In the genomic region with DNA sequence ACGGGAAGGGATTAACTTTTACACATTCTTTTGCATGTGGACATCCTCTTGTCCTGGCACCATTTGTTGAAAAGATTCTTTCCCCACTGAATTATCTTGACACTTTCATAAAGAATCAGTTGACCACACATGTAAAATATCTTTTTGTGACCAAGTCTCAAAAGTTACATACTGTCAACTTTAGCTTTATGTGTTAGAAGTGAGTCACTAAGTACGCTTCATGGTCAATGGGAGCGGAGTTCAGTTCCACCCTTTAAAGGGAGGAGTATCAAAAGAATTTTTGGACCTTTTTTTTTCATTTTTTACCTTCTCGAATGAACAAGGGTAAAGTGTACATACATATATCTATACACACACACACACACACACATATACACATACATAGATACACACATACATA, we compare ENCODE assay signal across 28 cellular contexts. TPM values are rescaled to one million over a fixed set of nuclear protein-coding genes. Genes with fewer than 3 reads are reported as not detected.
DNase-seq lines count a peak whose midpoint lies in the region; ATAC-seq, FAIRE-seq and TF ChIP-seq lines count a peak whose summit lies in the region.
"Had no signal": no experiment of that assay in that cellular context is flagged by ENCODE, and none has a peak within 500 bp of the region (broad histone marks: within the 10 kb centered on the region; RNA-seq: fewer than 3 reads in every experiment).

No MANE protein-coding gene starts in this region.

- H3K9ac ChIP-seq in PC-3 (ENCODE audit: low read length) = no peak overlapping the region
- H3K9ac ChIP-seq in astrocyte (ENCODE audit: low read length) = no peak overlapping the region
- H3K9ac ChIP-seq in HepG2 (ENCODE audit: insufficient read depth, low read depth, low read length) = no peak overlapping the region
- no peak overlapping the region for H3K9ac ChIP-seq in kidney (ENCODE audit: low read length in 2 of 2)
- H3K9ac ChIP-seq: BLaER1 treated with 17β-estradiol and CSF1 and Interleukin-3, amounts not matched to agents 10 nM and 100 nM had no signal

- H3K36me3 ChIP-seq in PC-3 (ENCODE audit: low read depth, low read length) (peaks cover 21% of the 10 kb centered on the region), astrocyte (ENCODE audit: insufficient read depth, low read length) (peaks cover 17% of the 10 kb centered on the region), HepG2 (replicated peaks in 1 of 2; ENCODE audit: control insufficient read depth in 1 of 2, insufficient read depth in 2 of 2, low read length in 2 of 2) (peaks cover 22 to 73% of the 10 kb centered on the region in 2 experiments), kidney (ENCODE audit: control insufficient read depth in 1 of 2, insufficient read depth in 2 of 2, low read length in 2 of 2) (peaks cover 8 to 30% of the 10 kb centered on the region in 2 donors), aorta (ENCODE audit: control insufficient read depth in 1 of 2, insufficient read depth in 2 of 2, low read length in 1 of 2) (peaks cover 5 to 8% of the 10 kb centered on the region in 2 donors)

- no peak for TF ChIP-seq RAD21 in HepG2 (CRISPR knock-in tag; IDR thresholded peaks at IDR 0.05)

- no peaks in the 10 kb centered on the region for H3F3A ChIP-seq in PC-3 (ENCODE audit: low read length, unreplicated experiment)

- H3K27me3 Mint-ChIP-seq in astrocyte (ENCODE audit: low read depth, unreplicated experiment) = no peaks in the 10 kb centered on the region
- H3K27me3 Mint-ChIP-seq: CD4-positive, alpha-beta T cell had no signal

- no peaks in the 10 kb centered on the region for H3K27me3 ChIP-seq in PC-3 (ENCODE audit: low read length)
- no peaks in the 10 kb centered on the region for H3K27me3 ChIP-seq in astrocyte (ENCODE audit: insufficient read depth, low read length)
- no peaks in the 10 kb centered on the region for H3K27me3 ChIP-seq in HepG2 (ENCODE audit: control insufficient read depth in 1 of 2, insufficient read depth in 2 of 2, low read length in 2 of 2)
- H3K27me3 ChIP-seq in aorta (ENCODE audit: control insufficient read depth in 1 of 2, insufficient read depth in 2 of 2, low read length in 1 of 2) = no peaks in the 10 kb centered on the region
- H3K27me3 ChIP-seq: BLaER1 treated with 17β-estradiol and CSF1 and Interleukin-3, amounts not matched to agents 10 nM and 100 nM had no signal

- H3K79me2 ChIP-seq in PC-3 (ENCODE audit: low read length) (peaks cover 36% of the 10 kb centered on the region), astrocyte (ENCODE audit: insufficient read depth, low read length) (peaks cover 37% of the 10 kb centered on the region), HepG2 (ENCODE audit: insufficient read depth, low read length) (peaks cover 30% of the 10 kb centered on the region)

- 0 out of 4 replicates have a peak, but pooled peaks of 1 of the 2 experiments have one; percentile 7 for TF ChIP-seq EP300 in HepG2 (IDR thresholded peaks at IDR 0.05; ENCODE audit: low read depth in 2 of 2, low read length in 2 of 2)
- no peak for TF ChIP-seq EP300 in HepG2 (CRISPR knock-in tag; IDR thresholded peaks at IDR 0.05; ENCODE audit: borderline replicate concordance)

- peaks cover 26% of the 10 kb centered on the region for H3K4me1 Mint-ChIP-seq in astrocyte (ENCODE audit: low read depth, unreplicated experiment)

- TF ChIP-seq CTCF in PC-3 (conservative IDR thresholded peaks at IDR 0.05; ENCODE audit: low read depth, low read length) (no peak), astrocyte (IDR thresholded peaks at IDR 0.05; ENCODE audit: insufficient read depth, low read depth, low read length) (no peak), HepG2 (CRISPR knock-in tag; IDR thresholded peaks at IDR 0.05) (no peak), kidney (IDR thresholded peaks at IDR 0.05; ENCODE audit: borderline replicate concordance, extremely low read depth, insufficient read depth) (no peak)

- DNase-seq in DMS53 (lab: John Stamatoyannopoulos, UW) (peak; percentile 8), DMS53 treated with DMSO at 0.1 percent for 48 hours (lab: John Stamatoyannopoulos, UW; ENCODE audit: unreplicated experiment) (no peak), PC-3 (peak; percentile 70), astrocyte (ENCODE audit: low read depth) (no peak), HepG2 (ENCODE audit: low spot score) (peak; percentile 77), kidney (no peak), aorta (no peak)
- DNase-seq: AML-193; CD4-positive, alpha-beta T cell; GDM1; HCEC 1CT; Kasumi-1; MV-4-11; NCI-H1105 treated with DMSO at 0.1 percent for 48 hours; NCI-H146; NCI-H2029; NCI-H446 treated with DMSO at 0.1 percent for 48 hours; NCI-H526 treated with DMSO at 0.1 percent for 48 hours had no signal

- no peaks in the 10 kb centered on the region for H3K9me3 Mint-ChIP-seq in astrocyte (ENCODE audit: unreplicated experiment)
- H3K9me3 Mint-ChIP-seq: CD4-positive, alpha-beta T cell had no signal

- BruUV-seq in PC-3 (replicated peaks; lab: Mats Ljungman, UMichigan) (no TSS peak), HepG2 (replicated peaks; lab: Mats Ljungman, UMichigan) (no TSS peak)

- 75% methylated on average over 4 of the region's 4 CpGs for WGBS in HepG2 (ENCODE audit: low lambda C conversion rate)
- WGBS in aorta, 2 donors = 95 to 97% methylated on average over 4 of the region's 4 CpGs

- no peak for TF ChIP-seq POLR2A in HepG2 (IDR thresholded peaks at IDR 0.05; ENCODE audit: insufficient read depth in 1 of 2, low read depth in 2 of 2, low read length in 2 of 2)

- POLR2A ChIA-PET in PC-3 (lab: Charles Lee; ENCODE audit: unreplicated experiment) = interaction anchor here (0.7 kb wide), 1 partner anchor 40 kb away, joined by 7 read pairs; no protein-coding TSS in a partner anchor
- POLR2A ChIA-PET in HepG2 (lab: Yijun Ruan, JAX) = interaction anchor here (1.2 kb wide), 1 partner anchor 83 kb away, joined by 3 read pairs; the partner anchor contains the start of gene LEO1

- H3K9me3 ChIP-seq in PC-3 (ENCODE audit: low read length) (no peaks in the 10 kb centered on the region), astrocyte (ENCODE audit: insufficient read depth, low read depth, low read length) (peaks cover 2% of the 10 kb centered on the region), HepG2 (ENCODE audit: low read length) (no peaks in the 10 kb centered on the region), kidney (ENCODE audit: control insufficient read depth in 1 of 2, low read length in 2 of 2) (no peaks in the 10 kb centered on the region), aorta (ENCODE audit: control insufficient read depth, low read length) (no peaks in the 10 kb centered on the region)

- H3K4me1 ChIP-seq in PC-3 (ENCODE audit: insufficient read depth, low read length) = peaks cover 46% of the 10 kb centered on the region
- peaks cover 19% of the 10 kb centered on the region for H3K4me1 ChIP-seq in astrocyte (ENCODE audit: insufficient read depth, low read length)
- peaks cover 42% of the 10 kb centered on the region for H3K4me1 ChIP-seq in HepG2 (ENCODE audit: insufficient read depth, low read length)
- no peaks in the 10 kb centered on the region for H3K4me1 ChIP-seq in kidney (ENCODE audit: control insufficient read depth in 1 of 2, insufficient read depth in 1 of 2, low read depth in 1 of 2, low read length in 2 of 2)
- no peaks in the 10 kb centered on the region for H3K4me1 ChIP-seq in aorta (ENCODE audit: control insufficient read depth in 1 of 2, insufficient read depth in 2 of 2, low read length in 2 of 2)

- H3K27ac ChIP-seq in PC-3 (ENCODE audit: low read length) (peak overlapping the region; percentile 83), astrocyte (ENCODE audit: low read depth, low read length) (no peak overlapping the region), HepG2 (ENCODE audit: extremely low read length, insufficient read depth, low read length) (no peak overlapping the region), kidney (ENCODE audit: low read depth in 2 of 2, low read length in 2 of 2) (no peak overlapping the region), aorta (ENCODE audit: low read depth in 1 of 2, low read length in 2 of 2) (no peak overlapping the region)
- H3K27ac ChIP-seq: HL-60 had no signal

- H2AFZ ChIP-seq in PC-3 (ENCODE audit: low read length) (no peak overlapping the region), astrocyte (ENCODE audit: low read depth, low read length) (no peak overlapping the region), HepG2 (ENCODE audit: low read length) (no peak overlapping the region)

- peaks cover 15% of the 10 kb centered on the region for H3K36me3 Mint-ChIP-seq in astrocyte (ENCODE audit: low read depth, unreplicated experiment)

- CTCF ChIA-PET in PC-3 (lab: Charles Lee) (no interaction called here), HepG2 (lab: Yijun Ruan, JAX; ENCODE audit: low intra/inter-chr PET ratio, low total read pairs) (no interaction called here)

- in situ Hi-C loops in HepG2 (cut with HindIII; ENCODE audit: extremely low pct_ligation_motif_present, low pct_unique_long_range_greater_than_20kb) = no loop called here

- H4K20me1 ChIP-seq in PC-3 (ENCODE audit: low read length) = no peaks in the 10 kb centered on the region
- H4K20me1 ChIP-seq in astrocyte (ENCODE audit: insufficient read depth, low read length) = peaks cover 23% of the 10 kb centered on the region
- H4K20me1 ChIP-seq in HepG2 (ENCODE audit: insufficient read depth, low read length) = peaks cover 15% of the 10 kb centered on the region

- no peaks in the 10 kb centered on the region for H3K9me2 ChIP-seq in PC-3 (replicated peaks; ENCODE audit: low read length)

- FAIRE-seq in astrocyte (lab: Jason Lieb, UNC) (no peak), HepG2 (lab: Jason Lieb, UNC) (no peak), kidney (lab: Jason Lieb, UNC) (no peak)
- FAIRE-seq: A204.1, D721Med, GM12878, H1, K562 had no signal

- H3K4me3 ChIP-seq in PC-3 (ENCODE audit: low read length) = no peak overlapping the region
- H3K4me3 ChIP-seq in astrocyte (ENCODE audit: insufficient read depth, low read depth, low read length) = no peak overlapping the region
- H3K4me3 ChIP-seq in HepG2 (replicated peaks in 1 of 3; ENCODE audit: insufficient read depth in 1 of 3, low read depth in 2 of 3, low read length in 3 of 3) = no peak overlapping the region
- no peak overlapping the region for H3K4me3 ChIP-seq in kidney (ENCODE audit: low read length in 2 of 2)
- no peak overlapping the region for H3K4me3 ChIP-seq in aorta (ENCODE audit: low read length in 2 of 2)
- H3K4me3 ChIP-seq: BLaER1 treated with 17β-estradiol and CSF1 and Interleukin-3, amounts not matched to agents 10 nM and 100 nM; GM12878; K562 had no signal

- intact Hi-C loops in PC-3 (cut with micrococcal nuclease) (loop anchor here (1.0 to 5.0 kb wide), 2 partner anchors 33 to 72 kb away; no protein-coding TSS in a partner anchor), HepG2 (cut with micrococcal nuclease; ENCODE audit: unreplicated experiment) (no loop called here), kidney (cut with DNase I) (no loop called here), aorta (cut with DNase I) (no loop called here)

- H3K27ac Mint-ChIP-seq in astrocyte (ENCODE audit: unreplicated experiment) = no peak overlapping the region
- H3K27ac Mint-ChIP-seq: CD4-positive, alpha-beta T cell had no signal

- no peak overlapping the region for H3K4me2 ChIP-seq in PC-3 (ENCODE audit: low read length)
- H3K4me2 ChIP-seq in astrocyte (ENCODE audit: low read length) = no peak overlapping the region
- H3K4me2 ChIP-seq in HepG2 (ENCODE audit: low read depth, low read length) = no peak overlapping the region

- ATAC-seq in PC-3 (peak; percentile 71), HepG2 (peak; percentile 79), GM19023 (IDR thresholded peaks at IDR 0.05; ENCODE audit: unreplicated experiment) (no peak), aorta (ENCODE audit: low FRiP score) (no peak)
- ATAC-seq: GM12878, K562, SK-N-SH treated with all-trans-retinoic acid at 6 μM for 48 hours had no signal

- peak overlapping the region; percentile 37 for H3K4me3 Mint-ChIP-seq in astrocyte (ENCODE audit: unreplicated experiment)
- H3K4me3 Mint-ChIP-seq: CD4-positive, alpha-beta T cell had no signal

RNA-seq across cellular contexts. Expression of gene MAPK6, which starts 35.4 kb away (rescaled TPM):
- total RNA-seq in PC-3 (2014; rRNA removed) (21.9 and 22.5 TPM in 2 replicates), astrocyte (96.6 and 98.2 TPM in 2 replicates), HepG2 (2016; rRNA removed; fragmentation: Illumina TruSeq; extraction: Trizol) (99.7 and 188 TPM in 2 replicates), kidney (22.9 TPM), aorta (10 to 100 TPM; 23.4 to 27.1 TPM)
- total RNA-seq in HepG2 (2016; cell fraction: cytosol; rRNA removed; fragmentation: Illumina TruSeq; extraction: Trizol; ENCODE audit: low read depth) = 19.1 and 23.2 TPM in 2 replicates
- total RNA-seq in HepG2 (2016; cell fraction: insoluble cytoplasmic fraction; rRNA removed; fragmentation: Illumina TruSeq; extraction: Trizol) = 102 and 181 TPM in 2 replicates
- total RNA-seq in HepG2 (2016; cell fraction: membrane; rRNA removed; fragmentation: Illumina TruSeq; extraction: Trizol) = 106 and 120 TPM in 2 replicates
- 59.2 and 61.8 TPM in 2 replicates for total RNA-seq in HepG2 (2016; cell fraction: nucleus; rRNA removed; fragmentation: Illumina TruSeq; extraction: Trizol)
- polyA plus RNA-seq in HepG2 (2011; rRNA removed) (72.5 and 89.5 TPM in 2 replicates), kidney (ENCODE audit: insufficient read depth, low read depth, low replicate concordance) (6.5 TPM), aorta (10 to 100 TPM in 1 of 2 donors, 1 to 10 TPM in 1; 5.6 to 10.4 TPM)
- 38.7 and 59.9 TPM in 2 replicates for polyA plus RNA-seq in HepG2 (2011; cell fraction: cytosol; rRNA removed)
- 17.3 and 27.5 TPM in 2 replicates for polyA plus RNA-seq in HepG2 (2011; cell fraction: nucleus; rRNA removed)
- polyA plus RNA-seq in HepG2 (2012) = 88.0 and 112 TPM in 2 replicates
- 10.3 and 11.1 TPM in 2 replicates for polyA plus RNA-seq in HepG2 (2016; cell fraction: cytosol; fragmentation: Illumina TruSeq; extraction: Trizol; ENCODE audit: low read depth)
- 125 and 127 TPM in 2 replicates for polyA plus RNA-seq in HepG2 (2016; cell fraction: insoluble cytoplasmic fraction; fragmentation: Illumina TruSeq; extraction: Trizol; ENCODE audit: low read depth)
- 48.4 and 51.8 TPM in 2 replicates for polyA plus RNA-seq in HepG2 (2016; cell fraction: membrane; fragmentation: Illumina TruSeq; extraction: Trizol; ENCODE audit: low read depth)
- 46.4 and 50.6 TPM in 2 replicates for polyA plus RNA-seq in HepG2 (2016; cell fraction: nucleus; fragmentation: Illumina TruSeq; extraction: Trizol; ENCODE audit: insufficient read depth, low read depth)
- polyA minus RNA-seq in HepG2 (2011; rRNA and poly(A)+ RNA removed; ENCODE audit: low replicate concordance) = 21.4 and 67.1 TPM in 2 replicates
- polyA minus RNA-seq in HepG2 (2011; cell fraction: cytosol; rRNA and poly(A)+ RNA removed) = 105 and 119 TPM in 2 replicates
- polyA minus RNA-seq in HepG2 (2011; cell fraction: nucleus; rRNA and poly(A)+ RNA removed) = 83.8 and 92.4 TPM in 2 replicates

RNA-seq across cellular contexts. Expression of gene BCL2L10, which starts 58.2 kb away (rescaled TPM):
- total RNA-seq in PC-3 (2014; rRNA removed) (1.8 TPM in 1 of 2 replicates, not detected in the other), astrocyte (not detected in 2 replicates), HepG2 (2016; rRNA removed; fragmentation: Illumina TruSeq; extraction: Trizol) (not detected in 2 replicates), kidney (1.4 TPM), aorta (not detected)
- total RNA-seq in HepG2 (2016; cell fraction: cytosol; rRNA removed; fragmentation: Illumina TruSeq; extraction: Trizol; ENCODE audit: low read depth) = not detected in 2 replicates
- total RNA-seq in HepG2 (2016; cell fraction: insoluble cytoplasmic fraction; rRNA removed; fragmentation: Illumina TruSeq; extraction: Trizol) = not detected in 2 replicates
- not detected in 2 replicates for total RNA-seq in HepG2 (2016; cell fraction: membrane; rRNA removed; fragmentation: Illumina TruSeq; extraction: Trizol)
- not detected in 2 replicates for total RNA-seq in HepG2 (2016; cell fraction: nucleus; rRNA removed; fragmentation: Illumina TruSeq; extraction: Trizol)
- polyA plus RNA-seq in HepG2 (2011; rRNA removed) (not detected in 2 replicates), kidney (ENCODE audit: insufficient read depth, low read depth, low replicate concordance) (3.3 TPM), aorta (not detected)
- not detected in 2 replicates for polyA plus RNA-seq in HepG2 (2011; cell fraction: cytosol; rRNA removed)
- polyA plus RNA-seq in HepG2 (2011; cell fraction: nucleus; rRNA removed) = not detected in 2 replicates
- not detected in 2 replicates for polyA plus RNA-seq in HepG2 (2012)
- not detected in 2 replicates for polyA plus RNA-seq in HepG2 (2016; cell fraction: cytosol; fragmentation: Illumina TruSeq; extraction: Trizol; ENCODE audit: low read depth)
- polyA plus RNA-seq in HepG2 (2016; cell fraction: insoluble cytoplasmic fraction; fragmentation: Illumina TruSeq; extraction: Trizol; ENCODE audit: low read depth) = not detected in 2 replicates
- polyA plus RNA-seq in HepG2 (2016; cell fraction: membrane; fragmentation: Illumina TruSeq; extraction: Trizol; ENCODE audit: low read depth) = not detected in 2 replicates
- not detected in 2 replicates for polyA plus RNA-seq in HepG2 (2016; cell fraction: nucleus; fragmentation: Illumina TruSeq; extraction: Trizol; ENCODE audit: insufficient read depth, low read depth)
- not detected in 2 replicates for polyA minus RNA-seq in HepG2 (2011; rRNA and poly(A)+ RNA removed; ENCODE audit: low replicate concordance)
- polyA minus RNA-seq in HepG2 (2011; cell fraction: cytosol; rRNA and poly(A)+ RNA removed) = not detected in 2 replicates
- 0.62 TPM in 1 of 2 replicates, not detected in the other for polyA minus RNA-seq in HepG2 (2011; cell fraction: nucleus; rRNA and poly(A)+ RNA removed)
- total RNA-seq: H1, K562, M059J had no signal
- polyA plus RNA-seq: K562 had no signal

Comparison
In these comparisons a context has a peak if more than half of its experiments do, and no peak if none do; other contexts are left out.
1. DNase-seq: peak in DMS53 (single experiment), PC-3 (single experiment) and HepG2 (single experiment); none in DMS53 treated with DMSO at 0.1 percent for 48 hours (single experiment), astrocyte (single experiment), kidney (single experiment) and aorta (0 of 2).
2. ATAC-seq: peak in PC-3 (single experiment) and HepG2 (single experiment); none in GM19023 (single experiment) and aorta (single experiment).